9 cellular contexts compared by ENCODE assay signal in genomic region chr13:21139374-21139773, GRCh38. TPM values are rescaled to one million over a fixed set of nuclear protein-coding genes. Genes with fewer than 3 reads are reported as not detected.
DNase-seq lines count a peak whose midpoint lies in the region; ATAC-seq and TF ChIP-seq lines count a peak whose summit lies in the region.
"Had no signal": no experiment of that assay in that cellular context is flagged by ENCODE, and none has a peak within 500 bp of the region (broad histone marks: within the 10 kb centered on the region; RNA-seq: fewer than 3 reads in every experiment).

No MANE protein-coding gene starts in this region.

- peak overlapping the region; percentile 93 for H3K4me3 ChIP-seq in GM06990 (replicated peaks; ENCODE audit: low read depth, low read length)
- H3K4me3 ChIP-seq in RWPE2 (ENCODE audit: severe bottlenecking): peak overlapping the region; percentile 63
- H3K4me3 ChIP-seq in esophagus squamous epithelium: peak overlapping the region; percentile 62 to 82 (median 70)
- H3K4me3 ChIP-seq in psoas muscle: peak overlapping the region; percentile 82

- H3K4me1 ChIP-seq in RWPE2 (ENCODE audit: insufficient read depth, poor library complexity, severe bottlenecking): no peaks in the 10 kb centered on the region
- H3K4me1 ChIP-seq in esophagus squamous epithelium: peaks cover 8 to 45% (median 26%) of the 10 kb centered on the region in 3 donors
- H3K4me1 ChIP-seq in psoas muscle: peaks cover 22% of the 10 kb centered on the region

- H3K9me3 ChIP-seq in RWPE2 (ENCODE audit: severe bottlenecking) (no peaks in the 10 kb centered on the region), esophagus squamous epithelium (no peaks in the 10 kb centered on the region), psoas muscle (no peaks in the 10 kb centered on the region)

- peak overlapping the region; percentile 42 for H3K27ac ChIP-seq in RWPE2 (ENCODE audit: poor library complexity, severe bottlenecking)
- peak overlapping the region in 1 of 4 donors; percentile 94 for H3K27ac ChIP-seq in esophagus squamous epithelium
- H3K27ac ChIP-seq in psoas muscle: peak overlapping the region; percentile 91

- no peak for TF ChIP-seq POLR2A in esophagus squamous epithelium (IDR thresholded peaks at IDR 0.05)

- WGBS in esophagus squamous epithelium, 2 donors: 83 to 85% methylated on average over 11 to 12 of the region's 12 CpGs
- 89% methylated on average over 12 of the region's 12 CpGs for WGBS in psoas muscle, 3 donors

- no peak for ATAC-seq in RWPE2 (ENCODE audit: low read depth)
- ATAC-seq in psoas muscle: no peak
- no peak for ATAC-seq in esophagus mucosa
- no peak for ATAC-seq in GM19452 (IDR thresholded peaks at IDR 0.05; ENCODE audit: unreplicated experiment)

- DNase-seq in GM06990 (ENCODE audit: extremely low read depth, insufficient read length) (no peak), RWPE2 (ENCODE audit: low spot score) (no peak), esophagus squamous epithelium (lab: John Stamatoyannopoulos, UW) (no peak), psoas muscle (no peak)
- DNase-seq in stimulated activated CD4-positive, alpha-beta T cell treated with anti-CD3 and anti-CD28 coated beads, Interleukin-4, amount 100 ng/mL, for 4 hours: no peak
- no peak for DNase-seq in NK-92 treated with Interleukin-12 subunit alpha and Interleukin-12 subunit beta, amount 100 ng/mL, for 24 hours (lab: John Stamatoyannopoulos, UW)
- DNase-seq: OCI-M1 had no signal

- intact Hi-C loops in esophagus squamous epithelium (cut with DNase I): no loop called here
- intact Hi-C loops in psoas muscle (cut with DNase I): no loop called here

- H3K36me3 ChIP-seq in GM06990 (ENCODE audit: control insufficient read depth, insufficient read depth, low read length) (peaks cover 3% of the 10 kb centered on the region), RWPE2 (ENCODE audit: low read depth) (peaks cover 25% of the 10 kb centered on the region), esophagus squamous epithelium (peaks cover 0 to 25% (median 0%) of the 10 kb centered on the region in 3 donors), psoas muscle (ENCODE audit: insufficient read depth in 1 of 2, low read depth in 1 of 2) (peaks cover 0 to 19% of the 10 kb centered on the region in 2 donors)

- TF ChIP-seq CTCF in GM06990 (IDR thresholded peaks at IDR 0.05; ENCODE audit: insufficient read depth, low read length, poor library complexity, severe bottlenecking) (no peak), RWPE2 (IDR thresholded peaks at IDR 0.05; ENCODE audit: poor library complexity, severe bottlenecking) (no peak), esophagus squamous epithelium (IDR thresholded peaks at IDR 0.05) (no peak), psoas muscle (IDR thresholded peaks at IDR 0.05) (no peak)

- H3K27me3 ChIP-seq in GM06990 (replicated peaks; ENCODE audit: control insufficient read depth, insufficient read depth, low read length) (no peaks in the 10 kb centered on the region), RWPE2 (ENCODE audit: insufficient read depth, poor library complexity, severe bottlenecking) (no peaks in the 10 kb centered on the region), esophagus squamous epithelium (no peaks in the 10 kb centered on the region), psoas muscle (ENCODE audit: insufficient read depth in 3 of 3, low read length in 2 of 3) (no peaks in the 10 kb centered on the region)

RNA-seq across cellular contexts. Expression of gene SAP18, which starts 0.5 kb away (rescaled TPM):
- total RNA-seq in esophagus squamous epithelium (10 to 100 TPM; 53.5 to 67.3 (median 59.4) TPM), psoas muscle (100 to 1,000 TPM; 232 to 297 (median 287) TPM), esophagus mucosa (180 TPM)
- polyA plus RNA-seq in psoas muscle: 10 to 100 TPM; 80.5 to 92.5 (median 90.5) TPM

RNA-seq across cellular contexts. Expression of gene SKA3, which starts 37.0 kb away (rescaled TPM):
- 10 to 100 TPM in 2 of 4 donors, 1 to 10 TPM in 2; 3.4 to 20.8 (median 7.9) TPM for total RNA-seq in esophagus squamous epithelium
- total RNA-seq in psoas muscle: 1 to 10 TPM in 1 of 4 donors, under 1 TPM in 3; 0.14 to 1.5 (median 0.32) TPM
- under 1 TPM; 0.11 to 0.25 (median 0.21) TPM for polyA plus RNA-seq in psoas muscle
- 7.7 TPM for total RNA-seq in esophagus mucosa

RNA-seq across cellular contexts. Expression of gene MRPL57, which starts 37.1 kb away (rescaled TPM):
- total RNA-seq in esophagus squamous epithelium: 10 to 100 TPM; 26.2 to 38.6 (median 30.8) TPM
- 10 to 100 TPM; 17.6 to 30.7 (median 23.8) TPM for total RNA-seq in psoas muscle
- polyA plus RNA-seq in psoas muscle: 10 to 100 TPM; 20.7 to 29.0 (median 23.2) TPM
- 14.0 TPM for total RNA-seq in esophagus mucosa
